Comparison of ENCODE assay signal across 21 cellular contexts in genomic region chr1:107795994-107796393, GRCh38.
DNase-seq lines count a peak whose midpoint lies in the region; ATAC-seq and TF ChIP-seq lines count a peak whose summit lies in the region.
"Had no signal": no experiment of that assay in that cellular context is flagged by ENCODE, and none has a peak within 500 bp of the region (broad histone marks: within the 10 kb centered on the region; RNA-seq: fewer than 3 reads in every experiment).

No MANE protein-coding gene starts in this region.

- ATAC-seq in activated CD8-positive, alpha-beta T cell treated with anti-CD3 and anti-CD28 coated beads for 36 hours = peak; percentile 73
- no peak for ATAC-seq in activated CD8-positive, alpha-beta T cell treated with anti-CD3 and anti-CD28 coated beads, Interleukin-2, amount 10 ng/mL, durations not matched to agents 7 days and 5 days
- ATAC-seq in activated B cell treated with CpG ODN at 0.5 μM for 24 hours (ENCODE audit: low read depth) = peak; percentile 68
- ATAC-seq in naive thymus-derived CD8-positive, alpha-beta T cell = peak; percentile 33 to 37
- ATAC-seq: Panc1, psoas muscle had no signal

- H3K9me3 ChIP-seq in Karpas-422 (ENCODE audit: low read length) = no peaks in the 10 kb centered on the region
- H3K9me3 ChIP-seq: uterus had no signal

- peaks cover 44% of the 10 kb centered on the region for H3K4me1 Mint-ChIP-seq in activated CD8-positive, alpha-beta T cell treated with anti-CD3 and anti-CD28 coated beads for 36 hours (ENCODE audit: low read depth)
- H3K4me1 Mint-ChIP-seq in activated CD8-positive, alpha-beta T cell treated with anti-CD3 and anti-CD28 coated beads, Interleukin-2, amount 10 ng/mL, durations not matched to agents 7 days and 5 days (ENCODE audit: low read depth) = peaks cover 12% of the 10 kb centered on the region
- H3K4me1 Mint-ChIP-seq in activated B cell treated with CpG ODN at 0.5 μM for 24 hours = peaks cover 80% of the 10 kb centered on the region
- H3K4me1 Mint-ChIP-seq in naive thymus-derived CD8-positive, alpha-beta T cell = peaks cover 7 to 63% (median 23%) of the 10 kb centered on the region in 4 donors
- H3K4me1 Mint-ChIP-seq in activated T-helper 2 cell treated with anti-CD3 and anti-CD28 coated beads, Interferon-gamma antibody, Interleukin-2, Interleukin-4, amounts not matched to agents 10 μg/mL and 5 μg/mL and 100 μg/mL, durations not matched to agents 14 hours and 24 hours and 36 hours (ENCODE audit: low read depth) = peaks cover 13% of the 10 kb centered on the region

- no peaks in the 10 kb centered on the region for H3K36me3 Mint-ChIP-seq in activated CD8-positive, alpha-beta T cell treated with anti-CD3 and anti-CD28 coated beads for 36 hours (ENCODE audit: low read depth)
- no peaks in the 10 kb centered on the region for H3K36me3 Mint-ChIP-seq in activated CD8-positive, alpha-beta T cell treated with anti-CD3 and anti-CD28 coated beads, Interleukin-2, amount 10 ng/mL, durations not matched to agents 7 days and 5 days (ENCODE audit: low read depth)
- no peaks in the 10 kb centered on the region for H3K36me3 Mint-ChIP-seq in activated B cell treated with CpG ODN at 0.5 μM for 24 hours (ENCODE audit: low read depth)
- peaks cover 0 to 3% (median 0%) of the 10 kb centered on the region in 3 donors for H3K36me3 Mint-ChIP-seq in naive thymus-derived CD8-positive, alpha-beta T cell
- H3K36me3 Mint-ChIP-seq in activated T-helper 2 cell treated with anti-CD3 and anti-CD28 coated beads, Interferon-gamma antibody, Interleukin-2, Interleukin-4, amounts not matched to agents 10 μg/mL and 5 μg/mL and 100 μg/mL, durations not matched to agents 14 hours and 24 hours and 36 hours (ENCODE audit: low read depth) = no peaks in the 10 kb centered on the region

- peaks cover 23% of the 10 kb centered on the region for H3K4me1 ChIP-seq in Karpas-422 (ENCODE audit: low read length)
- H3K4me1 ChIP-seq: psoas muscle, uterus had no signal

- POLR2A ChIA-PET in activated CD8-positive, alpha-beta T cell treated with anti-CD3 and anti-CD28 coated beads for 36 hours (lab: Charles Lee) = interaction anchor here (0.6 kb wide), 1 partner anchor 83 kb away, joined by 3 read pairs; no protein-coding TSS in a partner anchor
- POLR2A ChIA-PET in activated CD8-positive, alpha-beta T cell treated with anti-CD3 and anti-CD28 coated beads, Interleukin-2, amount 10 ng/mL, durations not matched to agents 7 days and 5 days (lab: Charles Lee) = interaction anchor here (0.6 kb wide), 1 partner anchor 36 kb away, joined by 5 read pairs; no protein-coding TSS in a partner anchor
- POLR2A ChIA-PET in activated B cell treated with CpG ODN at 0.5 μM for 24 hours (lab: Charles Lee) = interaction anchor here (0.8 to 7.2 kb wide), 13 partner anchors 11 to 168 kb away, joined by 3 to 44 read pairs (median 4); partner anchors contain the start of gene VAV3
- POLR2A ChIA-PET in naive thymus-derived CD8-positive, alpha-beta T cell (lab: Charles Lee) = no interaction called here

- intact Hi-C loops in activated CD8-positive, alpha-beta T cell treated with anti-CD3 and anti-CD28 coated beads for 36 hours (cut with micrococcal nuclease) = no loop called here
- intact Hi-C loops in activated B cell treated with CpG ODN at 0.5 μM for 24 hours (cut with micrococcal nuclease) = loop anchor here (1.0 kb wide), 5 partner anchors 7 to 139 kb away; no protein-coding TSS in a partner anchor
- intact Hi-C loops in activated T-helper 2 cell treated with anti-CD3 and anti-CD28 coated beads, Interferon-gamma antibody, Interleukin-2, Interleukin-4, amounts not matched to agents 10 μg/mL and 5 μg/mL and 100 μg/mL, durations not matched to agents 14 hours and 24 hours and 36 hours (cut with micrococcal nuclease) = no loop called here

- no peaks in the 10 kb centered on the region for H3K79me2 ChIP-seq in Karpas-422 (ENCODE audit: low read length)

- no peak overlapping the region for H3K9ac ChIP-seq in Karpas-422 (ENCODE audit: low read length)

- H3K27ac Mint-ChIP-seq in activated CD8-positive, alpha-beta T cell treated with anti-CD3 and anti-CD28 coated beads for 36 hours = peak overlapping the region; percentile 67
- no peak overlapping the region for H3K27ac Mint-ChIP-seq in activated CD8-positive, alpha-beta T cell treated with anti-CD3 and anti-CD28 coated beads, Interleukin-2, amount 10 ng/mL, durations not matched to agents 7 days and 5 days
- H3K27ac Mint-ChIP-seq in activated B cell treated with CpG ODN at 0.5 μM for 24 hours = peak overlapping the region; percentile 90
- peak overlapping the region in 5 of 10 donors; percentile 2 to 61 (median 40) for H3K27ac Mint-ChIP-seq in naive thymus-derived CD8-positive, alpha-beta T cell
- no peak overlapping the region for H3K27ac Mint-ChIP-seq in activated T-helper 2 cell treated with anti-CD3 and anti-CD28 coated beads, Interferon-gamma antibody, Interleukin-2, Interleukin-4, amounts not matched to agents 10 μg/mL and 5 μg/mL and 100 μg/mL, durations not matched to agents 14 hours and 24 hours and 36 hours
- H3K27ac Mint-ChIP-seq: endodermal cell had no signal

- H3K9me3 Mint-ChIP-seq in activated CD8-positive, alpha-beta T cell treated with anti-CD3 and anti-CD28 coated beads for 36 hours = peaks cover 3% of the 10 kb centered on the region
- peaks cover under 1% of the 10 kb centered on the region for H3K9me3 Mint-ChIP-seq in activated CD8-positive, alpha-beta T cell treated with anti-CD3 and anti-CD28 coated beads, Interleukin-2, amount 10 ng/mL, durations not matched to agents 7 days and 5 days (ENCODE audit: insufficient read depth)
- peaks cover 6% of the 10 kb centered on the region for H3K9me3 Mint-ChIP-seq in activated B cell treated with CpG ODN at 0.5 μM for 24 hours
- peaks cover 0 to 4% (median 0%) of the 10 kb centered on the region in 9 donors for H3K9me3 Mint-ChIP-seq in naive thymus-derived CD8-positive, alpha-beta T cell
- H3K9me3 Mint-ChIP-seq in activated T-helper 2 cell treated with anti-CD3 and anti-CD28 coated beads, Interferon-gamma antibody, Interleukin-2, Interleukin-4, amounts not matched to agents 10 μg/mL and 5 μg/mL and 100 μg/mL, durations not matched to agents 14 hours and 24 hours and 36 hours = no peaks in the 10 kb centered on the region

- H2AFZ ChIP-seq in Karpas-422 (ENCODE audit: low read length) = no peak overlapping the region; the same call in 1 of the 2 replicates

- no peaks in the 10 kb centered on the region for H3K9me2 ChIP-seq in Karpas-422 (replicated peaks; ENCODE audit: insufficient read depth, low read length)

- CTCF ChIA-PET in activated CD8-positive, alpha-beta T cell treated with anti-CD3 and anti-CD28 coated beads for 36 hours (lab: Charles Lee) = interaction anchor here (0.7 to 2.8 kb wide), 3 partner anchors 14 to 404 kb away, joined by 3 to 18 read pairs (median 4); partner anchors contain the start of gene SLC25A24
- CTCF ChIA-PET in activated CD8-positive, alpha-beta T cell treated with anti-CD3 and anti-CD28 coated beads, Interleukin-2, amount 10 ng/mL, durations not matched to agents 7 days and 5 days (lab: Charles Lee) = interaction anchor here (1.5 to 2.5 kb wide), 2 partner anchors 9 to 329 kb away, joined by 3 to 10 read pairs; no protein-coding TSS in a partner anchor
- CTCF ChIA-PET in activated B cell treated with CpG ODN at 0.5 μM for 24 hours (lab: Charles Lee) = interaction anchor here (1.3 to 3.2 kb wide), 4 partner anchors 10 to 329 kb away, joined by 3 to 17 read pairs (median 13); partner anchors contain the start of gene VAV3

- H3K4me3 ChIP-seq in Karpas-422 (ENCODE audit: low read length) = no peak overlapping the region
- H3K4me3 ChIP-seq: psoas muscle, uterus had no signal

- peak; percentile 51 for DNase-seq in activated CD8-positive, alpha-beta T cell treated with anti-CD3 and anti-CD28 coated beads for 36 hours
- DNase-seq in activated CD8-positive, alpha-beta T cell treated with anti-CD3 and anti-CD28 coated beads, Interleukin-2, amount 10 ng/mL, durations not matched to agents 7 days and 5 days = no peak
- DNase-seq in Karpas-422 (no peak), activated B cell treated with CpG ODN at 0.5 μM for 24 hours (no peak), NCI-H1048 (lab: John Stamatoyannopoulos, UW) (no peak), germinal center (ENCODE audit: low spot score) (no peak)
- DNase-seq in naive thymus-derived CD8-positive, alpha-beta T cell = no peak
- no peak for DNase-seq in activated T-helper 2 cell treated with anti-CD3 and anti-CD28 coated beads, Interferon-gamma antibody, Interleukin-2, Interleukin-4, amounts not matched to agents 10 μg/mL and 5 μg/mL and 100 μg/mL, durations not matched to agents 14 hours and 24 hours and 36 hours (ENCODE audit: low spot score)
- DNase-seq: activated CD8-positive, alpha-beta memory T cell treated with anti-CD3 and anti-CD28 coated beads, Interleukin-2, amount 50 U/mL, for 4 hours; activated naive CD4-positive, alpha-beta T cell treated with Interleukin-2 at 50 U/mL for 16 hours; DMS153; endodermal cell; HCEC 1CT; NCI-H526; psoas muscle; small intestine; stimulated activated CD4-positive, alpha-beta T cell treated with anti-CD3 and anti-CD28 coated beads, Interleukin-4, amount 100 ng/mL, for 1 hour; substantia nigra; uterus had no signal

- peak overlapping the region; percentile 28 for H3K4me2 ChIP-seq in Karpas-422 (ENCODE audit: low read depth, low read length, poor library complexity, severe bottlenecking)

- H3K27ac ChIP-seq in Karpas-422 (ENCODE audit: low read length) = no peak overlapping the region
- H3K27ac ChIP-seq: C4-2B, psoas muscle, uterus had no signal

- no peaks in the 10 kb centered on the region for H3K36me3 ChIP-seq in Karpas-422 (ENCODE audit: insufficient read depth, low read length)
- H3K36me3 ChIP-seq: uterus had no signal

- no peaks in the 10 kb centered on the region for H4K20me1 ChIP-seq in Karpas-422 (ENCODE audit: insufficient read depth, low read depth, low read length)

- H3K27me3 Mint-ChIP-seq in activated CD8-positive, alpha-beta T cell treated with anti-CD3 and anti-CD28 coated beads for 36 hours = no peaks in the 10 kb centered on the region
- no peaks in the 10 kb centered on the region for H3K27me3 Mint-ChIP-seq in activated CD8-positive, alpha-beta T cell treated with anti-CD3 and anti-CD28 coated beads, Interleukin-2, amount 10 ng/mL, durations not matched to agents 7 days and 5 days (ENCODE audit: low read depth)
- no peaks in the 10 kb centered on the region for H3K27me3 Mint-ChIP-seq in activated B cell treated with CpG ODN at 0.5 μM for 24 hours
- H3K27me3 Mint-ChIP-seq in naive thymus-derived CD8-positive, alpha-beta T cell = no peaks in the 10 kb centered on the region
- H3K27me3 Mint-ChIP-seq in activated T-helper 2 cell treated with anti-CD3 and anti-CD28 coated beads, Interferon-gamma antibody, Interleukin-2, Interleukin-4, amounts not matched to agents 10 μg/mL and 5 μg/mL and 100 μg/mL, durations not matched to agents 14 hours and 24 hours and 36 hours (ENCODE audit: low read depth) = peaks cover 5% of the 10 kb centered on the region

- no peaks in the 10 kb centered on the region for H3K27me3 ChIP-seq in Karpas-422 (ENCODE audit: low read length)
- H3K27me3 ChIP-seq: uterus had no signal

- H3K4me3 Mint-ChIP-seq in activated CD8-positive, alpha-beta T cell treated with anti-CD3 and anti-CD28 coated beads for 36 hours = no peak overlapping the region
- H3K4me3 Mint-ChIP-seq in activated CD8-positive, alpha-beta T cell treated with anti-CD3 and anti-CD28 coated beads, Interleukin-2, amount 10 ng/mL, durations not matched to agents 7 days and 5 days = no peak overlapping the region
- H3K4me3 Mint-ChIP-seq in activated B cell treated with CpG ODN at 0.5 μM for 24 hours = peak overlapping the region; percentile 73
- H3K4me3 Mint-ChIP-seq in naive thymus-derived CD8-positive, alpha-beta T cell = no peak overlapping the region
- no peak overlapping the region for H3K4me3 Mint-ChIP-seq in activated T-helper 2 cell treated with anti-CD3 and anti-CD28 coated beads, Interferon-gamma antibody, Interleukin-2, Interleukin-4, amounts not matched to agents 10 μg/mL and 5 μg/mL and 100 μg/mL, durations not matched to agents 14 hours and 24 hours and 36 hours (ENCODE audit: low read depth)
- H3K4me3 Mint-ChIP-seq: endodermal cell had no signal

- TF ChIP-seq CTCF in activated CD8-positive, alpha-beta T cell treated with anti-CD3 and anti-CD28 coated beads for 36 hours (IDR thresholded peaks at IDR 0.05) = no peak
- no peak for TF ChIP-seq CTCF in activated B cell treated with CpG ODN at 0.5 μM for 24 hours (IDR thresholded peaks at IDR 0.05)

Comparison
In these comparisons a context has a peak if more than half of its experiments do, and no peak if none do; other contexts are left out.
1. H3K27ac Mint-ChIP-seq: peak in activated CD8-positive, alpha-beta T cell treated with anti-CD3 and anti-CD28 coated beads for 36 hours (single experiment) and activated B cell treated with CpG ODN at 0.5 μM for 24 hours (single experiment); none in activated CD8-positive, alpha-beta T cell treated with anti-CD3 and anti-CD28 coated beads, Interleukin-2, amount 10 ng/mL, durations not matched to agents 7 days and 5 days (single experiment) and activated T-helper 2 cell treated with anti-CD3 and anti-CD28 coated beads, Interferon-gamma antibody, Interleukin-2, Interleukin-4, amounts not matched to agents 10 μg/mL and 5 μg/mL and 100 μg/mL, durations not matched to agents 14 hours and 24 hours and 36 hours (single experiment).